Comparison of ENCODE assay signal across 1 cellular context in genomic region chr4:2787230-2788100, GRCh38.
TF ChIP-seq lines count a peak whose summit lies in the region.

No MANE protein-coding gene starts in this region.

TF ChIP-seq in HepG2, 621 proteins besides CTCF, POLR2A, EP300 and RAD21 (continued from another document):
- TF ChIP-seq, protein P1, sequence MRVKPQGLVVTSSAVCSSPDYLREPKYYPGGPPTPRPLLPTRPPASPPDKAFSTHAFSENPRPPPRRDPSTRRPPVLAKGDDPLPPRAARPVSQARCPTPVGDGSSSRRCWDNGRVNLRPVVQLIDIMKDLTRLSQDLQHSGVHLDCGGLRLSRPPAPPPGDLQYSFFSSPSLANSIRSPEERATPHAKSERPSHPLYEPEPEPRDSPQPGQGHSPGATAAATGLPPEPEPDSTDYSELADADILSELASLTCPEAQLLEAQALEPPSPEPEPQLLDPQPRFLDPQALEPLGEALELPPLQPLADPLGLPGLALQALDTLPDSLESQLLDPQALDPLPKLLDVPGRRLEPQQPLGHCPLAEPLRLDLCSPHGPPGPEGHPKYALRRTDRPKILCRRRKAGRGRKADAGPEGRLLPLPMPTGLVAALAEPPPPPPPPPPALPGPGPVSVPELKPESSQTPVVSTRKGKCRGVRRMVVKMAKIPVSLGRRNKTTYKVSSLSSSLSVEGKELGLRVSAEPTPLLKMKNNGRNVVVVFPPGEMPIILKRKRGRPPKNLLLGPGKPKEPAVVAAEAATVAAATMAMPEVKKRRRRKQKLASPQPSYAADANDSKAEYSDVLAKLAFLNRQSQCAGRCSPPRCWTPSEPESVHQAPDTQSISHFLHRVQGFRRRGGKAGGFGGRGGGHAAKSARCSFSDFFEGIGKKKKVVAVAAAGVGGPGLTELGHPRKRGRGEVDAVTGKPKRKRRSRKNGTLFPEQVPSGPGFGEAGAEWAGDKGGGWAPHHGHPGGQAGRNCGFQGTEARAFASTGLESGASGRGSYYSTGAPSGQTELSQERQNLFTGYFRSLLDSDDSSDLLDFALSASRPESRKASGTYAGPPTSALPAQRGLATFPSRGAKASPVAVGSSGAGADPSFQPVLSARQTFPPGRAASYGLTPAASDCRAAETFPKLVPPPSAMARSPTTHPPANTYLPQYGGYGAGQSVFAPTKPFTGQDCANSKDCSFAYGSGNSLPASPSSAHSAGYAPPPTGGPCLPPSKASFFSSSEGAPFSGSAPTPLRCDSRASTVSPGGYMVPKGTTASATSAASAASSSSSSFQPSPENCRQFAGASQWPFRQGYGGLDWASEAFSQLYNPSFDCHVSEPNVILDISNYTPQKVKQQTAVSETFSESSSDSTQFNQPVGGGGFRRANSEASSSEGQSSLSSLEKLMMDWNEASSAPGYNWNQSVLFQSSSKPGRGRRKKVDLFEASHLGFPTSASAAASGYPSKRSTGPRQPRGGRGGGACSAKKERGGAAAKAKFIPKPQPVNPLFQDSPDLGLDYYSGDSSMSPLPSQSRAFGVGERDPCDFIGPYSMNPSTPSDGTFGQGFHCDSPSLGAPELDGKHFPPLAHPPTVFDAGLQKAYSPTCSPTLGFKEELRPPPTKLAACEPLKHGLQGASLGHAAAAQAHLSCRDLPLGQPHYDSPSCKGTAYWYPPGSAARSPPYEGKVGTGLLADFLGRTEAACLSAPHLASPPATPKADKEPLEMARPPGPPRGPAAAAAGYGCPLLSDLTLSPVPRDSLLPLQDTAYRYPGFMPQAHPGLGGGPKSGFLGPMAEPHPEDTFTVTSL (CRISPR knock-in tag; IDR thresholded peaks at IDR 0.05; ENCODE audit: borderline replicate concordance) = no peak
- TF ChIP-seq ZNF674 (CRISPR knock-in tag; IDR thresholded peaks at IDR 0.05; ENCODE audit: low read depth) = no peak
- TF ChIP-seq ZNF496 (CRISPR knock-in tag; IDR thresholded peaks at IDR 0.05; ENCODE audit: insufficient replicate concordance) = no peak
- peak; percentile 84; the same call in 1 of the 2 replicates for TF ChIP-seq HNRNPL (IDR thresholded peaks at IDR 0.05; ENCODE audit: low read depth, low read length)
- TF ChIP-seq PBX2 (CRISPR knock-in tag; IDR thresholded peaks at IDR 0.05) = no peak
- TF ChIP-seq POGK (CRISPR knock-in tag; conservative IDR thresholded peaks at IDR 0.05) = no peak
- no peak for TF ChIP-seq ZNF136 (CRISPR knock-in tag; IDR thresholded peaks at IDR 0.05; ENCODE audit: low read depth)
- peak; percentile 43 for TF ChIP-seq STAG1 (CRISPR knock-in tag; IDR thresholded peaks at IDR 0.05)
- 0 out of 2 replicates have a peak, but pooled peaks have one; percentile 60 for TF ChIP-seq ZNF598 (CRISPR knock-in tag; IDR thresholded peaks at IDR 0.05; ENCODE audit: borderline replicate concordance)
- TF ChIP-seq ZNF687 (CRISPR knock-in tag; IDR thresholded peaks at IDR 0.05) = peak; percentile 75
- 0 out of 2 replicates have a peak, but pooled peaks have one; percentile 28 for TF ChIP-seq GATAD2A (CRISPR knock-in tag; IDR thresholded peaks at IDR 0.05)
- no peak for TF ChIP-seq GFI1 (CRISPR knock-in tag; IDR thresholded peaks at IDR 0.05; ENCODE audit: borderline replicate concordance)
- TF ChIP-seq HNF4A (CRISPR knock-in tag; IDR thresholded peaks at IDR 0.05) = peak; percentile 52; the same call in 1 of the 2 replicates
- TF ChIP-seq, protein P2, sequence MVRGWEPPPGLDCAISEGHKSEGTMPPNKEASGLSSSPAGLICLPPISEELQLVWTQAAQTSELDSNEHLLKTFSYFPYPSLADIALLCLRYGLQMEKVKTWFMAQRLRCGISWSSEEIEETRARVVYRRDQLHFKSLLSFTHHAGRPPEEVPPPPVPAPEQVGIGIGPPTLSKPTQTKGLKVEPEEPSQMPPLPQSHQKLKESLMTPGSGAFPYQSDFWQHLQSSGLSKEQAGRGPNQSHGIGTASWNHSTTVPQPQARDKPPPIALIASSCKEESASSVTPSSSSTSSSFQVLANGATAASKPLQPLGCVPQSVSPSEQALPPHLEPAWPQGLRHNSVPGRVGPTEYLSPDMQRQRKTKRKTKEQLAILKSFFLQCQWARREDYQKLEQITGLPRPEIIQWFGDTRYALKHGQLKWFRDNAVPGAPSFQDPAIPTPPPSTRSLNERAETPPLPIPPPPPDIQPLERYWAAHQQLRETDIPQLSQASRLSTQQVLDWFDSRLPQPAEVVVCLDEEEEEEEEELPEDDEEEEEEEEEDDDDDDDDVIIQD (CRISPR knock-in tag; IDR thresholded peaks at IDR 0.05; ENCODE audit: low read depth) = no peak
- TF ChIP-seq ZNF776 (CRISPR knock-in tag; IDR thresholded peaks at IDR 0.05) = no peak
- TF ChIP-seq NCOA2 (CRISPR knock-in tag; IDR thresholded peaks at IDR 0.05) = peak; percentile 20; the same call in 1 of the 2 replicates
- TF ChIP-seq ZSCAN22 (CRISPR knock-in tag; IDR thresholded peaks at IDR 0.05) = no peak
- no peak for TF ChIP-seq XBP1 (CRISPR knock-in tag; IDR thresholded peaks at IDR 0.05)
- no peak for TF ChIP-seq ZNF160 (CRISPR knock-in tag; IDR thresholded peaks at IDR 0.05)
- TF ChIP-seq, protein P3, sequence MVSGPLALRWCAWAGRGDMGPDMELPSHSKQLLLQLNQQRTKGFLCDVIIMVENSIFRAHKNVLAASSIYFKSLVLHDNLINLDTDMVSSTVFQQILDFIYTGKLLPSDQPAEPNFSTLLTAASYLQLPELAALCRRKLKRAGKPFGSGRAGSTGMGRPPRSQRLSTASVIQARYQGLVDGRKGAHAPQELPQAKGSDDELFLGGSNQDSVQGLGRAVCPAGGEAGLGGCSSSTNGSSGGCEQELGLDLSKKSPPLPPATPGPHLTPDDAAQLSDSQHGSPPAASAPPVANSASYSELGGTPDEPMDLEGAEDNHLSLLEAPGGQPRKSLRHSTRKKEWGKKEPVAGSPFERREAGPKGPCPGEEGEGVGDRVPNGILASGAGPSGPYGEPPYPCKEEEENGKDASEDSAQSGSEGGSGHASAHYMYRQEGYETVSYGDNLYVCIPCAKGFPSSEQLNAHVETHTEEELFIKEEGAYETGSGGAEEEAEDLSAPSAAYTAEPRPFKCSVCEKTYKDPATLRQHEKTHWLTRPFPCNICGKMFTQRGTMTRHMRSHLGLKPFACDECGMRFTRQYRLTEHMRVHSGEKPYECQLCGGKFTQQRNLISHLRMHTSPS (CRISPR knock-in tag; IDR thresholded peaks at IDR 0.05; ENCODE audit: low read depth) = peak; percentile 79
- no peak for TF ChIP-seq KIAA2018 (CRISPR knock-in tag; IDR thresholded peaks at IDR 0.05; ENCODE audit: borderline replicate concordance)
- TF ChIP-seq FOSL2 (CRISPR knock-in tag; IDR thresholded peaks at IDR 0.05) = no peak
- TF ChIP-seq SOX6 (IDR thresholded peaks at IDR 0.05) = no peak
- peak; percentile 38 for TF ChIP-seq SOX6 (CRISPR knock-in tag; IDR thresholded peaks at IDR 0.05)
- TF ChIP-seq ZNF768 (CRISPR knock-in tag; IDR thresholded peaks at IDR 0.05) = no peak
- TF ChIP-seq DRAP1 (CRISPR knock-in tag; IDR thresholded peaks at IDR 0.05) = no peak
- 0 out of 2 replicates have a peak, but pooled peaks have one; percentile 28 for TF ChIP-seq ZNF704 (CRISPR knock-in tag; IDR thresholded peaks at IDR 0.05; ENCODE audit: borderline replicate concordance)
TF ChIP-seq in HepG2: peak in this region for 45.
